Comparison of ENCODE assay signal across 36 cellular contexts in genomic region chr14:104164512-104164911, GRCh38. TPM values are rescaled to one million over a fixed set of nuclear protein-coding genes. Genes with fewer than 3 reads are reported as not detected.
"Had no signal": no experiment of that assay in that cellular context is flagged by ENCODE, and none has a peak within 500 bp of the region (broad histone marks: within the 10 kb centered on the region; RNA-seq: fewer than 3 reads in every experiment).

No MANE protein-coding gene starts in this region.

- H3K4me1 ChIP-seq: adrenal gland, body of pancreas, breast epithelium had no signal

- ATAC-seq: activated CD8-positive, alpha-beta T cell treated with anti-CD3 and anti-CD28 coated beads for 36 hours; activated naive CD4-positive, alpha-beta T cell treated with anti-CD3 and anti-CD28 coated beads, Interleukin-2, amount 50 U/mL, for 72 hours; activated T-cell treated with anti-CD3 and anti-CD28 coated beads, Interleukin-2, amount 50 U/mL, for 4 hours; activated T-cell treated with anti-CD3 and anti-CD28 coated beads, Interleukin-2, amount 50 U/mL, for 72 hours; activated T-helper 17 cell treated with anti-CD3 and anti-CD28 coated beads, Interleukin-2, amount 50 U/mL, for 72 hours; body of pancreas had no signal

- H3K9me3 ChIP-seq: adrenal gland, body of pancreas, breast epithelium had no signal

- H3K36me3 ChIP-seq: adrenal gland, brain microvascular endothelial cell, breast epithelium, cardiac muscle cell had no signal

- H3K27ac ChIP-seq: adrenal gland, body of pancreas, brain microvascular endothelial cell, breast epithelium, cardiac muscle cell, VCaP had no signal

- FAIRE-seq: astrocyte, TTC549 had no signal

- H3K4me3 ChIP-seq: adrenal gland, body of pancreas, breast epithelium, cardiac muscle cell had no signal

- DNase-seq: activated B cell treated with CpG ODN at 0.5 μM for 24 hours; activated CD4-positive, alpha-beta memory T cell treated with anti-CD3 and anti-CD28 coated beads for 36 hours; activated CD4-positive, alpha-beta T cell treated with anti-CD3 and anti-CD28 coated beads for 4 hours; activated CD4-positive, alpha-beta T cell treated with anti-CD3 and anti-CD28 coated beads, Interleukin-2, amount 10 ng/mL, durations not matched to agents 24 days and 14 days; activated CD4-positive, alpha-beta T cell treated with anti-CD3 and anti-CD28 coated beads, Interleukin-2, amount 50 U/mL, for 1 hour; activated CD4-positive, alpha-beta T cell treated with anti-CD3 and anti-CD28 coated beads, Interleukin-2, amount 50 U/mL, for 4 hours; activated CD4-positive, CD25-positive, alpha-beta regulatory T cell treated with anti-CD3 and anti-CD28 coated beads, Interleukin-2, amount 50 U/mL, for 72 hours; activated CD8-positive, alpha-beta memory T cell treated with anti-CD3 and anti-CD28 coated beads, Interleukin-2, amount 50 U/mL, for 4 hours; activated CD8-positive, alpha-beta T cell treated with anti-CD3 and anti-CD28 coated beads for 36 hours; activated effector memory CD4-positive, alpha-beta T cell treated with anti-CD3 and anti-CD28 coated beads, Interleukin-2, amount 50 U/mL, for 16 hours; activated gamma-delta T cell treated with Interleukin-2 at 50 U/mL for 16 hours; activated naive CD4-positive, alpha-beta T cell; activated naive CD4-positive, alpha-beta T cell treated with anti-CD3 and anti-CD28 coated beads for 36 hours; activated naive CD4-positive, alpha-beta T cell treated with anti-CD3 and anti-CD28 coated beads, Interleukin-2, amount 50 U/mL, for 16 hours; activated naive CD8-positive, alpha-beta T cell treated with anti-CD3 and anti-CD28 coated beads for 36 hours; activated T-cell treated with anti-CD3 and anti-CD28 coated beads for 4 hours; activated T-cell treated with anti-CD3 and anti-CD28 coated beads, Interleukin-2, amount 50 U/mL, for 1 hour; activated T-cell treated with anti-CD3 and anti-CD28 coated beads, Interleukin-2, amount 50 U/mL, for 4 hours; activated T-cell treated with anti-CD3 and anti-CD28 coated beads, Interleukin-2, amount 50 U/mL, for 72 hours; adrenal gland; amniotic stem cell; aorta; body of pancreas; brain microvascular endothelial cell; caudate nucleus; cerebellar nuclear complex; T-helper 1 cell; T-helper 2 cell; T-helper 9 cell had no signal

- H3K27me3 ChIP-seq: adrenal gland, body of pancreas, brain microvascular endothelial cell, cardiac muscle cell had no signal

RNA-seq across cellular contexts. Expression of gene KIF26A, which starts 26.1 kb away (rescaled TPM):
- total RNA-seq: activated B cell treated with CpG ODN at 0.5 μM for 24 hours had no signal
